9 cellular contexts compared by ENCODE assay signal in genomic region chr5:26535215-26535614, GRCh38.
"Had no signal": no experiment of that assay in that cellular context is flagged by ENCODE, and none has a peak within 500 bp of the region (broad histone marks: within the 10 kb centered on the region; RNA-seq: fewer than 3 reads in every experiment).

No MANE protein-coding gene starts in this region.

- DNase-seq: GM23248, GOT3, H9, HCEC 1CT, Karpas-422, KBM-7 had no signal

- H3K4me2 ChIP-seq: KMS-11 had no signal

- H2AFZ ChIP-seq: GM23248 had no signal

- H3K9ac ChIP-seq: GM23248, KMS-11 had no signal

- H3K4me3 ChIP-seq: GM23248 had no signal

- H3K27ac ChIP-seq: GM23248, HL-60, KMS-11 had no signal

- FAIRE-seq: H54 had no signal
